8 cellular contexts compared by ENCODE assay signal in the genomic region with DNA sequence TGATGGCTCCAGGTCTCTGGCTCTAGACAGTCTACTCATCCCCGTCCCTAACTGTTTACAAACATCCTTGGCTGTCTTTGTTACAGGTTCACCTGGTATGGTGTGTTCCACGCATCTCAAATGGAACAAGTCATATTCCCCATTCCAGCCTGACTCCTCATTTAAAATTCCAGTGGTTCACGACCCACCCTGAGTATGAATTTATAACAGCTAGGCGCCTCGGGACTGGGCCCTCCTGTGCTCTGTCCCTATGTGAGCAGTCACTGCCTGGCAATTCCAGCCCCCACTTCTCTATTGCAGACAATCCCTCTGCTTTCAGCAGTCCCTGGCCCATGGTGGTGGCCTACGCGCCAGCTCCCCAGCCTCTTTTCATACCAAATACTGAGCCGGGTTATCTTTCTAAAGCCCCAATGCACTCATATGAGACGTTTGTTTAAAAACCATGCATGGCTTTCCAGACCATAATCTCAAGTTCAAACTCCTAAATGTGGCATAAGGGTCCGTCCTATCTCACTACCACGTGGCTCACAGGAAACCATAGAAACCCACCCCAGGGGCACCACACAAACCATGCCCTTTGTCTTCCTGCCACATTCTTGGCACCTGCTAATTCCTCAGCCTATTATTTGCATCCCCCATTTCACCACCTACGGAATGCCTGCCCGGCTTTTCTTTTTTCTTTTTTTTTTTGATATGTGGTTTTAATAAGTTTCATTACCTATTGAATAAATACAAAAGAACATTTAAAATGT. TPM values are rescaled to one million over a fixed set of nuclear protein-coding genes. Genes with fewer than 3 reads are reported as not detected.
A peak's percentile ranks its signal among the peaks of the same experiment; 100 is the strongest.
DNase-seq lines count a peak whose midpoint lies in the region; ATAC-seq, FAIRE-seq and TF ChIP-seq lines count a peak whose summit lies in the region.

No MANE protein-coding gene starts in this region.

- intact Hi-C loops in heart right ventricle (cut with DNase I) (loop anchor here in 1 of 10 donors (10.0 kb wide), 1 partner anchor 457 kb away; no protein-coding TSS in a partner anchor), left cardiac atrium (cut with DNase I) (no loop called here)

- ATAC-seq in heart right ventricle (no peak), left cardiac atrium (no peak), lung (ENCODE audit: insufficient read depth, low FRiP score) (no peak), upper lobe of left lung (ENCODE audit: low FRiP score in 2 of 2) (no peak), GM19035 (IDR thresholded peaks at IDR 0.05; ENCODE audit: unreplicated experiment) (no peak)

- 75% methylated on average over 13 of the region's 13 CpGs for WGBS in heart right ventricle, 2 donors
- WGBS in lung, 2 donors, result 48 to 68% methylated on average over 13 of the region's 13 CpGs
- WGBS in upper lobe of left lung, 2 donors, result 64 to 72% methylated on average over 13 of the region's 13 CpGs

- no peak for TF ChIP-seq EP300 in upper lobe of left lung (IDR thresholded peaks at IDR 0.05)

- TF ChIP-seq CTCF in heart right ventricle (IDR thresholded peaks at IDR 0.05) (no peak), astrocyte of the spinal cord (IDR thresholded peaks at IDR 0.05; ENCODE audit: low read depth, low read length) (no peak), lung (IDR thresholded peaks at IDR 0.05; ENCODE audit: control extremely low read depth, extremely low read depth) (no peak), upper lobe of left lung (IDR thresholded peaks at IDR 0.05) (no peak)

- FAIRE-seq in HTR-8/SVneo (lab: Jason Lieb, UNC), result no peak

- TF ChIP-seq POLR2A in upper lobe of left lung (IDR thresholded peaks at IDR 0.05), result no peak

- no peaks in the 10 kb centered on the region for H3K27me3 ChIP-seq in heart right ventricle
- no peaks in the 10 kb centered on the region for H3K27me3 ChIP-seq in lung (ENCODE audit: control insufficient read depth, insufficient read depth)
- no peaks in the 10 kb centered on the region for H3K27me3 ChIP-seq in upper lobe of left lung

- DNase-seq in heart right ventricle (no peak), left cardiac atrium (no peak), astrocyte of the spinal cord (ENCODE audit: low read depth, low spot score) (no peak), lung (ENCODE audit: low spot score) (no peak), upper lobe of left lung (no peak), HTR-8/SVneo (ENCODE audit: insufficient read length, low spot score) (no peak), GDM1 (lab: John Stamatoyannopoulos, UW) (no peak)

- H3K9me3 ChIP-seq in heart right ventricle (no peaks in the 10 kb centered on the region), lung (ENCODE audit: control insufficient read depth in 2 of 2, insufficient read depth in 1 of 2, low read length in 1 of 2) (no peaks in the 10 kb centered on the region), upper lobe of left lung (no peaks in the 10 kb centered on the region)

- peak overlapping the region in 7 of 10 donors; percentile 71 to 90 (median 87) for H3K4me3 ChIP-seq in heart right ventricle
- H3K4me3 ChIP-seq in astrocyte of the spinal cord (ENCODE audit: low read depth, low read length), result peak overlapping the region; percentile 80
- peak overlapping the region; percentile 70 for H3K4me3 ChIP-seq in lung
- peak overlapping the region in 3 of 4 donors; percentile 69 for H3K4me3 ChIP-seq in upper lobe of left lung

- H3K4me1 ChIP-seq in heart right ventricle (peaks cover 0 to 42% (median 8%) of the 10 kb centered on the region in 9 donors), lung (ENCODE audit: control insufficient read depth in 2 of 2, insufficient read depth in 2 of 2, low read length in 2 of 2) (no peaks in the 10 kb centered on the region), upper lobe of left lung (peaks cover 13 to 26% (median 15%) of the 10 kb centered on the region in 4 donors)

- in situ Hi-C loops in astrocyte of the spinal cord (cut with HindIII; ENCODE audit: low sequenced_read_pairs), result no loop called here

- H3K36me3 ChIP-seq in heart right ventricle, result no peaks in the 10 kb centered on the region
- H3K36me3 ChIP-seq in lung (ENCODE audit: control insufficient read depth in 2 of 2, insufficient read depth in 2 of 2, low read length in 2 of 2), result no peaks in the 10 kb centered on the region
- no peaks in the 10 kb centered on the region for H3K36me3 ChIP-seq in upper lobe of left lung

- peak overlapping the region in 8 of 10 donors; percentile 94 to 97 (median 96) for H3K27ac ChIP-seq in heart right ventricle
- H3K27ac ChIP-seq in lung (ENCODE audit: low read depth in 1 of 2, low read length in 1 of 2), result peak overlapping the region; percentile 98 to 99
- peak overlapping the region; percentile 95 to 99 (median 98) for H3K27ac ChIP-seq in upper lobe of left lung

RNA-seq across cellular contexts. Expression of gene SERPINB8, which starts 1.6 kb away (rescaled TPM):
- total RNA-seq in heart right ventricle, result 10 to 100 TPM in 1 of 10 donors, 1 to 10 TPM in 8, under 1 TPM in 1; 0.81 to 10.9 (median 2.5) TPM
- 10 to 100 TPM in 1 of 2 donors, 1 to 10 TPM in 1; 1.3 to 10.3 TPM for polyA plus RNA-seq in heart right ventricle
- total RNA-seq in left cardiac atrium, result 10 to 100 TPM in 1 of 2 donors, 1 to 10 TPM in 1; 3.5 to 10.8 TPM
- 10 to 100 TPM in 1 of 2 donors, 1 to 10 TPM in 1; 5.7 to 29.3 TPM for total RNA-seq in lung
- 10 to 100 TPM in 1 of 2 donors, 1 to 10 TPM in 1; 8.8 to 29.6 TPM for polyA plus RNA-seq in lung
- 10 to 100 TPM in 5 of 6 donors, 1 to 10 TPM in 1; 8.4 to 33.7 (median 22.4) TPM for total RNA-seq in upper lobe of left lung

RNA-seq across cellular contexts. Expression of gene HMSD, which starts 22.4 kb away (rescaled TPM):
- total RNA-seq in heart right ventricle (under 1 TPM in 3 of 10 donors, not detected in 7; 0.13 to 0.88 (median 0.57) TPM), left cardiac atrium (under 1 TPM in 1 of 2 donors, not detected in 1; 0.09 TPM), lung (1 to 10 TPM in 1 of 2 donors, under 1 TPM in 1; 0.17 to 2.3 TPM), upper lobe of left lung (1 to 10 TPM in 2 of 6 donors, under 1 TPM in 2, not detected in 2; 0.30 to 2.9 (median 1.0) TPM)
- polyA plus RNA-seq in heart right ventricle (under 1 TPM in 1 of 2 donors, not detected in 1; 0.03 TPM), lung (under 1 TPM; 0.60 to 0.93 TPM)
